1 cellular context compared by ENCODE assay signal in genomic region chr3:65559643-65560042, GRCh38.
TF ChIP-seq lines count a peak whose summit lies in the region.

No MANE protein-coding gene starts in this region.

TF ChIP-seq in HEK293, 187 proteins besides CTCF, POLR2A, EP300 and RAD21 (continued from another document):
- TF ChIP-seq ZBTB44 (tag by site-specific recombination; IDR thresholded peaks at IDR 0.05) = no peak
- no peak for TF ChIP-seq ZNF184 (tag by site-specific recombination; IDR thresholded peaks at IDR 0.05)
- no peak for TF ChIP-seq ZNF654 (tag by site-specific recombination; IDR thresholded peaks at IDR 0.05; ENCODE audit: low read depth)
- no peak for TF ChIP-seq ZNF280D (tag by site-specific recombination; IDR thresholded peaks at IDR 0.05)
- TF ChIP-seq, protein P1, sequence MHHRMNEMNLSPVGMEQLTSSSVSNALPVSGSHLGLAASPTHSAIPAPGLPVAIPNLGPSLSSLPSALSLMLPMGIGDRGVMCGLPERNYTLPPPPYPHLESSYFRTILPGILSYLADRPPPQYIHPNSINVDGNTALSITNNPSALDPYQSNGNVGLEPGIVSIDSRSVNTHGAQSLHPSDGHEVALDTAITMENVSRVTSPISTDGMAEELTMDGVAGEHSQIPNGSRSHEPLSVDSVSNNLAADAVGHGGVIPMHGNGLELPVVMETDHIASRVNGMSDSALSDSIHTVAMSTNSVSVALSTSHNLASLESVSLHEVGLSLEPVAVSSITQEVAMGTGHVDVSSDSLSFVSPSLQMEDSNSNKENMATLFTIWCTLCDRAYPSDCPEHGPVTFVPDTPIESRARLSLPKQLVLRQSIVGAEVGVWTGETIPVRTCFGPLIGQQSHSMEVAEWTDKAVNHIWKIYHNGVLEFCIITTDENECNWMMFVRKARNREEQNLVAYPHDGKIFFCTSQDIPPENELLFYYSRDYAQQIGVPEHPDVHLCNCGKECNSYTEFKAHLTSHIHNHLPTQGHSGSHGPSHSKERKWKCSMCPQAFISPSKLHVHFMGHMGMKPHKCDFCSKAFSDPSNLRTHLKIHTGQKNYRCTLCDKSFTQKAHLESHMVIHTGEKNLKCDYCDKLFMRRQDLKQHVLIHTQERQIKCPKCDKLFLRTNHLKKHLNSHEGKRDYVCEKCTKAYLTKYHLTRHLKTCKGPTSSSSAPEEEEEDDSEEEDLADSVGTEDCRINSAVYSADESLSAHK (tag by site-specific recombination; IDR thresholded peaks at IDR 0.05) = no peak
- TF ChIP-seq ZNF19 (tag by site-specific recombination; IDR thresholded peaks at IDR 0.05; ENCODE audit: low read depth) = no peak
